8 cellular contexts compared by ENCODE assay signal in the genomic region with DNA sequence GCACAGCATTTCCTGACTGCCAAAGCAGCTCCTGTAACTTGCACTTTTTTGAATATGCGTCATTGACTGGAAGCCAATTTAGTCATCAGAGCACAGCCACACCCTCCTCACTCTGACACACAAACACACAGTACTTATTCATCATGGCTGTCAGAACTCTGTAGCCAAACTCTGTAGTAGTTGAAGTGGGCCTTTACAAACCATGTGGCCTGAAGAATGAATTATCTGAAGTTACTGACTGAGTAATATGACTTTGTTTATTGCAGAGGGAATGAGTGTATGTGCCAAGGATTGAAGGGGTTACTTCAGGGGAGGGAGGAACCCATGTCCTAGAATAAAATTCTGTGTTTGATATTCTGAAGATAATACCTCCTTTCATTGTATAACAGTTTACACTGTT.
DNase-seq lines count a peak whose midpoint lies in the region; ATAC-seq and TF ChIP-seq lines count a peak whose summit lies in the region.

No MANE protein-coding gene starts in this region.

- H3K9me3 ChIP-seq in body of pancreas (no peaks in the 10 kb centered on the region), left lung (no peaks in the 10 kb centered on the region), vagina (no peaks in the 10 kb centered on the region)
- no peaks in the 10 kb centered on the region for H3K9me3 ChIP-seq in effector memory CD4-positive, alpha-beta T cell (ENCODE audit: control insufficient read depth, low read length)

- TF ChIP-seq POLR2A in body of pancreas (IDR thresholded peaks at IDR 0.05) (no peak), vagina (IDR thresholded peaks at IDR 0.05) (no peak)

- DNase-seq in GM04504 (ENCODE audit: low read depth) (peak; percentile 90), NCI-H1105 treated with DMSO at 0.1 percent for 48 hours (lab: John Stamatoyannopoulos, UW) (peak; percentile 86), body of pancreas (peak in 2 of 4 donors; percentile 49 to 58), left lung (no peak), vagina (ENCODE audit: extremely low spot score in 2 of 2) (no peak), NCI-H2171 (lab: John Stamatoyannopoulos, UW) (no peak), GM20000 (ENCODE audit: low spot score) (no peak)
- no peak for DNase-seq in effector memory CD4-positive, alpha-beta T cell

- peaks cover 10% of the 10 kb centered on the region for H3K4me1 ChIP-seq in body of pancreas
- H3K4me1 ChIP-seq in left lung = peaks cover 18 to 19% of the 10 kb centered on the region in 2 donors
- peaks cover 18% of the 10 kb centered on the region for H3K4me1 ChIP-seq in vagina
- H3K4me1 ChIP-seq in effector memory CD4-positive, alpha-beta T cell (ENCODE audit: control insufficient read depth, insufficient read depth, low read length, poor library complexity, severe bottlenecking) = no peaks in the 10 kb centered on the region

- H3K4me3 ChIP-seq in body of pancreas = no peak overlapping the region
- no peak overlapping the region for H3K4me3 ChIP-seq in left lung
- H3K4me3 ChIP-seq in vagina = no peak overlapping the region
- no peak overlapping the region for H3K4me3 ChIP-seq in effector memory CD4-positive, alpha-beta T cell (ENCODE audit: insufficient read depth, low read depth, low read length, poor library complexity, severe bottlenecking)

- 23 to 44% methylated on average over 1 of the region's 1 CpG for WGBS in body of pancreas, 2 donors

- ATAC-seq in body of pancreas (peak; percentile 71), left lung (peak; percentile 94)

- H3K27me3 ChIP-seq in body of pancreas (no peaks in the 10 kb centered on the region), left lung (no peaks in the 10 kb centered on the region), vagina (no peaks in the 10 kb centered on the region)
- no peaks in the 10 kb centered on the region for H3K27me3 ChIP-seq in effector memory CD4-positive, alpha-beta T cell (replicated peaks; ENCODE audit: control insufficient read depth, insufficient read depth, low read length, poor library complexity, severe bottlenecking)

- TF ChIP-seq CTCF in body of pancreas (IDR thresholded peaks at IDR 0.05) (no peak), left lung (IDR thresholded peaks at IDR 0.05) (no peak), vagina (IDR thresholded peaks at IDR 0.05) (no peak), GM20000 (IDR thresholded peaks at IDR 0.05; ENCODE audit: extremely low read depth, missing control alignments) (no peak)

- intact Hi-C loops in body of pancreas (cut with DNase I) = no loop called here
- intact Hi-C loops in left lung (cut with DNase I) = no loop called here
- intact Hi-C loops in vagina (cut with DNase I) = no loop called here

- H3K36me3 ChIP-seq in body of pancreas (replicated peaks in 1 of 2; ENCODE audit: insufficient read depth in 1 of 2, low read depth in 2 of 2) (no peaks in the 10 kb centered on the region), left lung (peaks cover 0 to 24% of the 10 kb centered on the region in 2 donors), vagina (no peaks in the 10 kb centered on the region)
- H3K36me3 ChIP-seq in effector memory CD4-positive, alpha-beta T cell (ENCODE audit: control insufficient read depth, insufficient read depth, low read length) = peaks cover 17% of the 10 kb centered on the region

- H3K27ac ChIP-seq in body of pancreas (peak overlapping the region in 2 of 4 donors; percentile 3 to 25), left lung (peak overlapping the region; percentile 16 to 64), vagina (peak overlapping the region; percentile 83)
- H3K27ac ChIP-seq in effector memory CD4-positive, alpha-beta T cell (ENCODE audit: insufficient read depth, low read length, poor library complexity, severe bottlenecking) = no peak overlapping the region

Comparison
In these comparisons a context has a peak if more than half of its experiments do, and no peak if none do; other contexts are left out.
1. DNase-seq: peak in GM04504 (single experiment) and NCI-H1105 treated with DMSO at 0.1 percent for 48 hours (single experiment); none in left lung (0 of 2), vagina (0 of 2), effector memory CD4-positive, alpha-beta T cell (0 of 3), NCI-H2171 (single experiment) and GM20000 (single experiment).